In genomic region chr2:29583104-29583503, GRCh38 we compare ENCODE assay signal across 11 cellular contexts.
DNase-seq lines count a peak whose midpoint lies in the region; ATAC-seq and TF ChIP-seq lines count a peak whose summit lies in the region.
"Had no signal": no experiment of that assay in that cellular context is flagged by ENCODE, and none has a peak within 500 bp of the region (broad histone marks: within the 10 kb centered on the region; RNA-seq: fewer than 3 reads in every experiment).

No MANE protein-coding gene starts in this region.

- intact Hi-C loops in left lung (cut with DNase I), result no loop called here

- in situ Hi-C loops in ACHN (cut with HindIII; ENCODE audit: low pct_ligation_motif_present, low pct_unique_long_range_greater_than_20kb, low sequenced_read_pairs), result no loop called here

- peak; percentile 39 for DNase-seq in M059J (ENCODE audit: low read depth)
- no peak for DNase-seq in left lung
- no peak for DNase-seq in ACHN
- DNase-seq in stimulated activated CD4-positive, alpha-beta T cell treated with anti-CD3 and anti-CD28 coated beads, Interleukin-4, amount 100 ng/mL, for 4 hours, result no peak
- DNase-seq in amygdala (lab: John Stamatoyannopoulos, UW), result no peak
- DNase-seq: activated CD4-positive, alpha-beta T cell treated with anti-CD3 and anti-CD28 coated beads, Interleukin-2, amount 50 U/mL, for 1 hour; Caco-2; OCI-M1; testis had no signal

- no peaks in the 10 kb centered on the region for H3K9me3 ChIP-seq in left lung
- H3K9me3 ChIP-seq: Caco-2, testis had no signal

- no peak overlapping the region for H3K4me3 ChIP-seq in left lung
- H3K4me3 ChIP-seq: testis had no signal

- H3K27ac ChIP-seq in left lung, result no peak overlapping the region
- H3K27ac ChIP-seq: testis had no signal

- H3K4me1 ChIP-seq in left lung, result no peaks in the 10 kb centered on the region
- H3K4me1 ChIP-seq: Caco-2, testis had no signal

- no peaks in the 10 kb centered on the region for H3K36me3 ChIP-seq in left lung

- no peaks in the 10 kb centered on the region for H3K27me3 ChIP-seq in left lung
- H3K27me3 ChIP-seq: testis had no signal

- ATAC-seq in GM18520 (IDR thresholded peaks at IDR 0.05; ENCODE audit: unreplicated experiment), result peak; percentile 57
- peak; percentile 88 for ATAC-seq in HG02588 (IDR thresholded peaks at IDR 0.05; ENCODE audit: unreplicated experiment)
- ATAC-seq in left lung, result peak; percentile 40

- TF ChIP-seq CTCF in left lung (IDR thresholded peaks at IDR 0.05), result no peak
